8 cellular contexts compared by ENCODE assay signal in the genomic region with DNA sequence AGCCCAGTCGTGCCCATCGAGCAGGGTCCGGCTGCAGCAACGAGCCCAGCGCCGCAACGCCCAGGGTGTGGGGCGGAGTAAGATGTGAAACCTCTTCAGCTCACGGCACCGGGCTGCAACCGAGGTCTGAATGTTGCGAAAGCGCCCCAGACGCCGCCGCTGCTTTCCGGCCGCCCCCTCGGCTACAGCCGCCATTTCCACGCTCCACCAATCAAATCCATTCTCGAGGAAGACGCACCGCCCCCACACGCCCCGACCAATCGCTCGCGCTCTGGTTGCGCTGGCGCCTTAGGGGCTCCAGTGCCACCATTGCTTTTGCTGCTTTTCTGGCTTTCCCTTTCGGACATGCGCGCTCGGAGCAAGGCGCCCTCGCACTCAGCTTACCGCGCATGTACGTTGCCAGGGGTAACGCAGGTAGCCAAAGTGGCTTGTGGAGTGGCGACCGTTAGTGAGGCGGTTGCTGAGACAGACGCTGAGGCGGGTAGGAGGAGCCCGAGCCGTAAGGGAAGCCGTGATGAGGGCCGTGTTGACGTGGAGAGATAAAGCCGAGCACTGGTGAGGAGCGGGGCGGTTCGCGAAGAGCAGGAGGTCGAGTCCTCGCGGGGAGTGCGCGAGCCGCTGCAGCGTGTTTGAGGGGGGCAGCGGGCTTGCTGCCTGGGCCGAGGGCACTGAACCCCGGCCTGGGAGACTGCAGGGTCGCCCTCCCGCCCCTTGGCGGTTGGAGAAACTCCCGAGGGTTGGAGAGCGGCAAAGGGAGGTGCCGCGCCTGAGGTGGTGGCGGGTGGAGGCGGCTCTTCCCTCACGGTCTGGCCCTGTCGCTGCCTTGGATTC.
A peak's percentile ranks its signal among the peaks of the same experiment; 100 is the strongest.
DNase-seq lines count a peak whose midpoint lies in the region; ATAC-seq and FAIRE-seq lines count a peak whose summit lies in the region.

A gene with protein sequence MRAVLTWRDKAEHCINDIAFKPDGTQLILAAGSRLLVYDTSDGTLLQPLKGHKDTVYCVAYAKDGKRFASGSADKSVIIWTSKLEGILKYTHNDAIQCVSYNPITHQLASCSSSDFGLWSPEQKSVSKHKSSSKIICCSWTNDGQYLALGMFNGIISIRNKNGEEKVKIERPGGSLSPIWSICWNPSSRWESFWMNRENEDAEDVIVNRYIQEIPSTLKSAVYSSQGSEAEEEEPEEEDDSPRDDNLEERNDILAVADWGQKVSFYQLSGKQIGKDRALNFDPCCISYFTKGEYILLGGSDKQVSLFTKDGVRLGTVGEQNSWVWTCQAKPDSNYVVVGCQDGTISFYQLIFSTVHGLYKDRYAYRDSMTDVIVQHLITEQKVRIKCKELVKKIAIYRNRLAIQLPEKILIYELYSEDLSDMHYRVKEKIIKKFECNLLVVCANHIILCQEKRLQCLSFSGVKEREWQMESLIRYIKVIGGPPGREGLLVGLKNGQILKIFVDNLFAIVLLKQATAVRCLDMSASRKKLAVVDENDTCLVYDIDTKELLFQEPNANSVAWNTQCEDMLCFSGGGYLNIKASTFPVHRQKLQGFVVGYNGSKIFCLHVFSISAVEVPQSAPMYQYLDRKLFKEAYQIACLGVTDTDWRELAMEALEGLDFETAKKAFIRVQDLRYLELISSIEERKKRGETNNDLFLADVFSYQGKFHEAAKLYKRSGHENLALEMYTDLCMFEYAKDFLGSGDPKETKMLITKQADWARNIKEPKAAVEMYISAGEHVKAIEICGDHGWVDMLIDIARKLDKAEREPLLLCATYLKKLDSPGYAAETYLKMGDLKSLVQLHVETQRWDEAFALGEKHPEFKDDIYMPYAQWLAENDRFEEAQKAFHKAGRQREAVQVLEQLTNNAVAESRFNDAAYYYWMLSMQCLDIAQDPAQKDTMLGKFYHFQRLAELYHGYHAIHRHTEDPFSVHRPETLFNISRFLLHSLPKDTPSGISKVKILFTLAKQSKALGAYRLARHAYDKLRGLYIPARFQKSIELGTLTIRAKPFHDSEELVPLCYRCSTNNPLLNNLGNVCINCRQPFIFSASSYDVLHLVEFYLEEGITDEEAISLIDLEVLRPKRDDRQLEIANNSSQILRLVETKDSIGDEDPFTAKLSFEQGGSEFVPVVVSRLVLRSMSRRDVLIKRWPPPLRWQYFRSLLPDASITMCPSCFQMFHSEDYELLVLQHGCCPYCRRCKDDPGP (plus strand): TSS at position 408 of the 831 bp plus-strand sequence. CDS start 107 bp downstream, at position 515.
A gene (minus strand): TSS at position 132 of the 831 bp plus-strand sequence. CDS start 115 bp downstream, at position 17.

- H3K9me3 Mint-ChIP-seq in effector memory CD8-positive, alpha-beta T cell, result no peaks in the 10 kb centered on the region

- peak; percentile 98 for FAIRE-seq in HTR-8/SVneo (lab: Jason Lieb, UNC)

- peaks cover 45% of the 10 kb centered on the region for H3K36me3 Mint-ChIP-seq in effector memory CD8-positive, alpha-beta T cell (ENCODE audit: insufficient read depth)

- DNase-seq in COR-L47 (lab: John Stamatoyannopoulos, UW), result peak; percentile 100
- peak; percentile 98 for DNase-seq in HTR-8/SVneo (ENCODE audit: insufficient read length, low spot score)
- peak; percentile 100 for DNase-seq in NOMO-1 treated with dmso at 0.1 percent for 144 hours (lab: John Stamatoyannopoulos, UW; ENCODE audit: unreplicated experiment)
- peak; percentile 87 to 99 (median 96) for DNase-seq in activated CD8-positive, alpha-beta memory T cell treated with anti-CD3 and anti-CD28 coated beads for 48 hours (ENCODE audit: low read depth in 2 of 3, low spot score in 2 of 3)
- peak; percentile 98 to 99 (median 98) for DNase-seq in effector memory CD8-positive, alpha-beta T cell
- peak; percentile 99 for DNase-seq in medulla oblongata (ENCODE audit: extremely low spot score)
- DNase-seq in stimulated activated CD8-positive, alpha-beta memory T cell treated with anti-CD3 and anti-CD28 coated beads, Interleukin-12 subunit alpha, Interleukin-12 subunit beta, amount 100 ng/mL, for 1 hour (ENCODE audit: low read depth), result peak; percentile 98

- ATAC-seq in GM21367 (IDR thresholded peaks at IDR 0.05; ENCODE audit: unreplicated experiment), result peak; percentile 78
- peak; percentile 82 for ATAC-seq in effector memory CD8-positive, alpha-beta T cell (replicated peaks)

- H3K4me1 Mint-ChIP-seq in effector memory CD8-positive, alpha-beta T cell (ENCODE audit: low read depth in 2 of 2), result peaks cover 35 to 57% of the 10 kb centered on the region in 2 donors

- H3K4me3 Mint-ChIP-seq in effector memory CD8-positive, alpha-beta T cell, result peak within 1 kb of the TSS; percentile 78 to 93

- H3K27ac Mint-ChIP-seq in effector memory CD8-positive, alpha-beta T cell, result peak within 1 kb of the TSS; percentile 89 to 94

- H3K27me3 Mint-ChIP-seq in effector memory CD8-positive, alpha-beta T cell, result no peaks in the 10 kb centered on the region

Comparison
In these comparisons a context has a peak if more than half of its experiments do, and no peak if none do; other contexts are left out.
1. Peak in every context shown above with its lines: DNase-seq and ATAC-seq.